11 cellular contexts compared by ENCODE assay signal in the genomic region with DNA sequence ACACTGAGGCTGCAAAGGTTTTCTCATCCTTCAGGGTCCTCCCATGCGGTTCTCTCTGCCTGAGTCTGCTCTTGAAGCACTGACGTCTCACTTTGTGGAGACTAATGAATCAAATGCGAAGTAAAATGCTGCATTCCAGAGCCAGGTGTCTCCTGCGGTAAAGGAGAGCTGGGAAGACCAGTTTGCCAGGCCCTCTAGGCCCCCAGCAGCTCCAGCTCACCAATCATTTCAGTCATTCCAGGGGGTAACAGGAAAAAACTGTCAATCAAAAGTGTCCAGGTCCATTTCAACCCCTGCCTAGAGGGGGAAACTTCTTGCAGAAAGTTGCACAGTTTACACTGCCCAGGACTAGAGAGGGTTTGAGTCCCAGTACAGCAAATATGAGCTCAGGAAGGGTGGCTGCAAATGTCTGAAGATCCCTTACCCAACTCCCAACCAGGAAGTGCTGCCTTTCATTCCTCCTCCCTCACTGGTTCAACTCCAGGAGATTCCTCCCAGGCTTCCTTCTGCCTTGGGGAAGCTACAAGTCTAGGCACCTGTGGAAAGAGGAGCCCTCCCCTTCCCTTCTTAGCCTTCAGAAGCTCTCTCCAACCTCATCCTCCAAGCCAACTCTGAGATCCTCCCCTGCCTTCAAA. TPM values are rescaled to one million over a fixed set of nuclear protein-coding genes. Genes with fewer than 3 reads are reported as not detected.
DNase-seq lines count a peak whose midpoint lies in the region; ATAC-seq and TF ChIP-seq lines count a peak whose summit lies in the region.
"Had no signal": no experiment of that assay in that cellular context is flagged by ENCODE, and none has a peak within 500 bp of the region (broad histone marks: within the 10 kb centered on the region; RNA-seq: fewer than 3 reads in every experiment).

No MANE protein-coding gene starts in this region.

- no peak overlapping the region for H3K4me3 ChIP-seq in GM23248
- H3K4me3 ChIP-seq in mesenchymal stem cell (ENCODE audit: insufficient read depth in 1 of 2, low read depth in 1 of 2, low read length in 2 of 2) = no peak overlapping the region
- H3K4me3 ChIP-seq in effector memory CD4-positive, alpha-beta T cell (ENCODE audit: insufficient read depth, low read depth, low read length, poor library complexity, severe bottlenecking) = no peak overlapping the region
- H3K4me3 ChIP-seq: lower lobe of right lung, right lobe of liver had no signal

- H3K18ac ChIP-seq in mesenchymal stem cell (ENCODE audit: low read depth in 1 of 2, low read length in 2 of 2) = no peak overlapping the region

- no peaks in the 10 kb centered on the region for H3K36me3 Mint-ChIP-seq in T-cell

- H3K27me3 ChIP-seq in GM23248 (replicated peaks; ENCODE audit: insufficient read depth) (no peaks in the 10 kb centered on the region), mesenchymal stem cell (ENCODE audit: control insufficient read depth in 1 of 2, insufficient read depth in 1 of 2, low read length in 2 of 2) (peaks cover 0 to 38% of the 10 kb centered on the region in 2 experiments)
- H3K27me3 ChIP-seq in effector memory CD4-positive, alpha-beta T cell (replicated peaks; ENCODE audit: control insufficient read depth, insufficient read depth, low read length, poor library complexity, severe bottlenecking) = peaks cover 53% of the 10 kb centered on the region

- 76 to 80% methylated on average over 4 of the region's 4 CpGs for WGBS in GM23248 (ENCODE audit: low coverage in 1 of 2, low lambda C conversion rate in 2 of 2, missing lambda C conversion rate in 2 of 2), 2 experiments
- 63% methylated on average over 4 of the region's 4 CpGs for WGBS in mesenchymal stem cell

- POLR2A ChIA-PET in T-cell (lab: Charles Lee) = interaction anchor here (0.6 kb wide), 3 partner anchors 139 to 389 kb away, joined by 3 to 9 read pairs (median 4); no protein-coding TSS in a partner anchor

- H2BK120ac ChIP-seq in mesenchymal stem cell (ENCODE audit: low read depth, low read length) = no peak overlapping the region

- H3K27me3 Mint-ChIP-seq in T-cell = peaks cover 45 to 47% of the 10 kb centered on the region in 2 donors

- H4K8ac ChIP-seq in mesenchymal stem cell (ENCODE audit: low read length) = no peak overlapping the region

- H3K27ac Mint-ChIP-seq in T-cell = peak overlapping the region in 1 of 2 donors; percentile 69

- no peaks in the 10 kb centered on the region for H3K79me1 ChIP-seq in mesenchymal stem cell (replicated peaks; ENCODE audit: low read length, poor library complexity, severe bottlenecking)

- H3F3A ChIP-seq in GM23248 (ENCODE audit: insufficient read depth) = peaks cover 66% of the 10 kb centered on the region

- H3K14ac ChIP-seq in mesenchymal stem cell (ENCODE audit: low read length in 2 of 2) = no peak overlapping the region

- no peak overlapping the region for H2BK15ac ChIP-seq in mesenchymal stem cell (ENCODE audit: low read depth, poor library complexity, severe bottlenecking)

- H3K4ac ChIP-seq in mesenchymal stem cell (ENCODE audit: low read depth in 1 of 2, low read length in 2 of 2) = no peak overlapping the region

- no peak overlapping the region for H3K23ac ChIP-seq in mesenchymal stem cell (ENCODE audit: low read length in 2 of 2)

- DNase-seq in GM23248 (peak; percentile 32), T-cell (no peak), mesenchymal stem cell (no peak), T1000 (lab: John Stamatoyannopoulos, UW) (no peak), T-helper 9 cell (no peak)
- no peak for DNase-seq in effector memory CD4-positive, alpha-beta T cell

- CTCF ChIA-PET in T-cell (lab: Charles Lee) = interaction anchor here (0.5 to 4.3 kb wide), 24 partner anchors 9 to 1024 kb away, joined by 3 to 66 read pairs (median 5); partner anchors contain the start of genes SHMT2 (in 2 of the 2) and PRIM1 (in 1 of the 2)

- H3K4me2 ChIP-seq in GM23248 (ENCODE audit: unreplicated experiment) (no peak overlapping the region), mesenchymal stem cell (ENCODE audit: low read length, poor library complexity, severe bottlenecking) (no peak overlapping the region)

- H3K4me1 ChIP-seq in GM23248 (ENCODE audit: insufficient read depth) (peaks cover 5% of the 10 kb centered on the region; the same call in 1 of the 2 replicates), mesenchymal stem cell (ENCODE audit: control insufficient read depth, insufficient read depth, low read depth, low read length) (peaks cover 37% of the 10 kb centered on the region)
- peaks cover 41% of the 10 kb centered on the region for H3K4me1 ChIP-seq in effector memory CD4-positive, alpha-beta T cell (ENCODE audit: control insufficient read depth, insufficient read depth, low read length, poor library complexity, severe bottlenecking)

- H4K91ac ChIP-seq in mesenchymal stem cell (ENCODE audit: low read length) = no peak overlapping the region

- ATAC-seq in T-cell (replicated peaks in 1 of 4) (peak in 1 of 4 experiments; percentile 1), HG03457 (IDR thresholded peaks at IDR 0.05; ENCODE audit: unreplicated experiment) (no peak)

- H3K4me3 Mint-ChIP-seq in T-cell = peak overlapping the region in 2 of 3 donors; percentile 28 to 76

- H2BK12ac ChIP-seq in mesenchymal stem cell (ENCODE audit: low read length in 2 of 2) = no peak overlapping the region

- no peaks in the 10 kb centered on the region for H3K9me3 ChIP-seq in GM23248 (ENCODE audit: low read depth)
- H3K9me3 ChIP-seq in mesenchymal stem cell (ENCODE audit: control insufficient read depth, low read length) = no peaks in the 10 kb centered on the region
- H3K9me3 ChIP-seq in effector memory CD4-positive, alpha-beta T cell (ENCODE audit: control insufficient read depth, low read length) = no peaks in the 10 kb centered on the region
- H3K9me3 ChIP-seq: lower lobe of right lung, right lobe of liver had no signal

- H3K36me3 ChIP-seq in GM23248 (ENCODE audit: low read depth) (peaks cover 16% of the 10 kb centered on the region; the same call in 1 of the 2 replicates), mesenchymal stem cell (ENCODE audit: control insufficient read depth in 1 of 2, insufficient read depth in 2 of 2, low read depth in 1 of 2, low read length in 2 of 2) (peaks cover 49 to 51% of the 10 kb centered on the region in 2 experiments)
- H3K36me3 ChIP-seq in effector memory CD4-positive, alpha-beta T cell (ENCODE audit: control insufficient read depth, insufficient read depth, low read length) = no peaks in the 10 kb centered on the region

- H4K20me1 ChIP-seq in GM23248 (ENCODE audit: insufficient read depth) = no peaks in the 10 kb centered on the region

- H3K9ac ChIP-seq in GM23248 (no peak overlapping the region), mesenchymal stem cell (ENCODE audit: low read length) (peak overlapping the region; percentile 21)

- H3K79me2 ChIP-seq in GM23248 (ENCODE audit: insufficient read depth) = no peaks in the 10 kb centered on the region

- no peaks in the 10 kb centered on the region for H3K9me3 Mint-ChIP-seq in T-cell

- TF ChIP-seq CTCF in C4-2B (conservative IDR thresholded peaks at IDR 0.05) = no peak

- H3K9me2 ChIP-seq in GM23248 (ENCODE audit: insufficient read depth) = no peaks in the 10 kb centered on the region

- H3K27ac ChIP-seq in C4-2B (peak overlapping the region; percentile 17; the same call in 1 of the 2 replicates), GM23248 (peak overlapping the region; percentile 6; the same call in 1 of the 2 replicates), mesenchymal stem cell (ENCODE audit: low read length, poor library complexity, severe bottlenecking) (no peak overlapping the region)
- no peak overlapping the region for H3K27ac ChIP-seq in effector memory CD4-positive, alpha-beta T cell (ENCODE audit: insufficient read depth, low read length, poor library complexity, severe bottlenecking)
- H3K27ac ChIP-seq: lower lobe of right lung, right lobe of liver had no signal

- H2AFZ ChIP-seq in GM23248 (no peak overlapping the region), mesenchymal stem cell (ENCODE audit: low read depth, low read length) (no peak overlapping the region)

- H2BK5ac ChIP-seq in mesenchymal stem cell (ENCODE audit: low read depth, low read length, poor library complexity, severe bottlenecking) = no peak overlapping the region

- peaks cover 30 to 45% (median 37%) of the 10 kb centered on the region in 3 donors for H3K4me1 Mint-ChIP-seq in T-cell

- H2AK5ac ChIP-seq in mesenchymal stem cell (ENCODE audit: low read length, severe bottlenecking) = no peak overlapping the region

- in situ Hi-C loops in GM23248 (cut with MboI) = no loop called here

RNA-seq across cellular contexts. Expression of gene NXPH4, which starts 2.7 kb away (rescaled TPM):
- 5.6 and 5.7 TPM in 2 replicates for total RNA-seq in GM23248 (2014; rRNA removed; shearing (Covaris generic))
- 5.4 and 6.7 TPM in 2 replicates for polyA plus RNA-seq in GM23248 (2016; fragmentation: Nextera tagmentation; extraction: Ambion mirVana)
- 1 to 10 TPM in 2 of 5 donors, under 1 TPM in 2, not detected in 1; 0.49 to 4.5 (median 1.0) TPM for total RNA-seq in T-cell
- 1.8 TPM for polyA plus RNA-seq in mesenchymal stem cell (2013, experiment 1 of 2)
- polyA plus RNA-seq in mesenchymal stem cell (2013, experiment 2 of 2) = 1.6 TPM
- total RNA-seq: lower lobe of right lung, ureter had no signal

RNA-seq across cellular contexts. Expression of gene SHMT2, which starts 15.6 kb away (rescaled TPM):
- 272 and 341 TPM in 2 replicates for total RNA-seq in GM23248 (2014; rRNA removed; shearing (Covaris generic))
- 184 and 185 TPM in 2 replicates for polyA plus RNA-seq in GM23248 (2016; fragmentation: Nextera tagmentation; extraction: Ambion mirVana)
- total RNA-seq in T-cell = 10 to 100 TPM; 31.0 to 80.9 (median 55.6) TPM
- polyA plus RNA-seq in mesenchymal stem cell (2013, experiment 1 of 2) = 196 TPM
- 196 TPM for polyA plus RNA-seq in mesenchymal stem cell (2013, experiment 2 of 2)

RNA-seq across cellular contexts. Expression of gene STAC3, which starts 37.1 kb away (rescaled TPM):
- total RNA-seq in GM23248 (2014; rRNA removed; shearing (Covaris generic)) = 0.32 and 1.3 TPM in 2 replicates
- polyA plus RNA-seq in GM23248 (2016; fragmentation: Nextera tagmentation; extraction: Ambion mirVana) = 0.35 and 0.52 TPM in 2 replicates
- total RNA-seq in T-cell = 1 to 10 TPM; 1.3 to 4.9 (median 2.9) TPM
- polyA plus RNA-seq in mesenchymal stem cell (2013, experiment 1 of 2) = 0.61 TPM
- 0.21 TPM for polyA plus RNA-seq in mesenchymal stem cell (2013, experiment 2 of 2)

Comparison
In these comparisons a context has a peak if more than half of its experiments do, and no peak if none do; other contexts are left out.
1. H3K27ac ChIP-seq: peak in C4-2B (single experiment) and GM23248 (single experiment); none in mesenchymal stem cell (single experiment) and effector memory CD4-positive, alpha-beta T cell (single experiment).